In genomic region chr17:71635187-71635586, GRCh38 we compare ENCODE assay signal across 23 cellular contexts.
"Had no signal": no experiment of that assay in that cellular context is flagged by ENCODE, and none has a peak within 500 bp of the region (broad histone marks: within the 10 kb centered on the region; RNA-seq: fewer than 3 reads in every experiment).

No MANE protein-coding gene starts in this region.

- H3K9me3 ChIP-seq: lower lobe of right lung, neutrophil, right atrium auricular region, sigmoid colon, thoracic aorta, tibial nerve, upper lobe of right lung, vagina had no signal

- DNase-seq: cortex of kidney; effector memory CD8-positive, alpha-beta T cell; hypothalamus; immature natural killer cell; islet precursor cell; kidney glomerular epithelial cell; left ventricle myocardium superior; lower lobe of right lung; naive B cell; sigmoid colon; stimulated activated CD4-positive, alpha-beta T cell treated with anti-CD3 and anti-CD28 coated beads, Interleukin-15, amount 100 ng/mL, for 24 hours; stimulated activated CD4-positive, alpha-beta T cell treated with anti-CD3 and anti-CD28 coated beads, Interleukin-2, amount 100 ng/mL, for 48 hours; stimulated activated naive B cell treated with anti-CD40 and anti-IgM and Interleukin-4, amounts not matched to agents 10 μg/mL and 1 μg/mL and 100 μg/mL, for 72 hours; upper lobe of right lung had no signal

- H3K36me3 ChIP-seq: lower lobe of right lung, neutrophil, right atrium auricular region, sigmoid colon, thoracic aorta, tibial nerve, upper lobe of right lung, vagina had no signal

- H3K4me1 ChIP-seq: lower lobe of right lung, parathyroid adenoma, right atrium auricular region, tibial nerve, vagina had no signal

- FAIRE-seq: endometrium, frontal cortex had no signal

- H3K4me3 ChIP-seq: lower lobe of right lung, right atrium auricular region, sigmoid colon, thoracic aorta, tibial nerve, upper lobe of right lung, vagina had no signal

- H3K27me3 ChIP-seq: neutrophil, right atrium auricular region, sigmoid colon, tibial nerve, upper lobe of right lung, vagina had no signal

- ATAC-seq: effector memory CD8-positive, alpha-beta T cell; left ventricle myocardium superior; lower lobe of right lung; natural killer cell treated with Interleukin-12 subunit alpha and Interleukin-12 subunit beta and Interleukin-15 and Interleukin-18, amount 100 ng/mL, for 72 hours; stimulated activated naive B cell treated with anti-CD40 and anti-IgM and Interleukin-4, amounts not matched to agents 10 μg/mL and 1 μg/mL and 100 μg/mL, for 72 hours; upper lobe of right lung had no signal

- H2AFZ ChIP-seq: parathyroid adenoma had no signal

- H3K79me2 ChIP-seq: parathyroid adenoma had no signal

- H3K27ac ChIP-seq: lower lobe of right lung, neutrophil, parathyroid adenoma, right atrium auricular region, sigmoid colon, thoracic aorta, tibial nerve, upper lobe of right lung, vagina had no signal

- H3K9ac ChIP-seq: parathyroid adenoma had no signal
